7 cellular contexts compared by ENCODE assay signal in the genomic region with DNA sequence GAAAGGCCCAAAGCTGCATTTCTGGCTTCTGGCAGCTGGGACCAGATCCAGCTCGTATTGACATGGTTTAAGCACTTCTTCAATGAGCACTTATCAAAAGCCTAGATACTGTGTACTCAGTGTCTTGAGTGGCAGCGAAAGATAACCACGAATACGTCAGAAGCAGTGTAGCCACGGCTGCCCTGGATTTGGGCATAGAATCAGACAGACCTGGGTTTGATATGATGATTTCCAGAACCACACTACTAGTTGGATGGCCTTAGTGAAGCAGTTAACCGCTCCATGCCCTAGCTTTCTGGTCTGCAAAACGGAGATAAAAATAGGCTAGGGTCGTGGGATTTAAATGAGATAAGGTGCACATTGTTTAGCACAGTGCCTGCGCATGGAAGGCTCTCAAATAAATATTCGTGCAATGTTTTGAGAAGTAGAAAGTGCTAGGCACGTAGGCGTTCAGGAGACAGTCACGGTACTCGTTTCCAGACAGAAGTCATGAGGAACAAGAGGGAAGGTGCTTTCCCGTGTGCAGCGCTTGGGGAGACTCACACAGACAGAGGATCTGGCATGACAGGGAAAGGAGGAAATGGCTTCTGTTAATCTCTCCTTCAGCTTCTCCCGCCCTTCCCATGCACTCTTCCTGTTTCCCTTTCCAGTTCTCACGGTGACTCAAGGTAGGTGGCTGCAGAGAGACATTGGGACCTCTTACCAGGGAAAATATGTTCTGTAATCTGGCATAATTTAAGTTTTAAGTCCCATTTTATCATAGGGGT.
DNase-seq lines count a peak whose midpoint lies in the region; ATAC-seq, FAIRE-seq and TF ChIP-seq lines count a peak whose summit lies in the region.

No MANE protein-coding gene starts in this region.

- no peaks in the 10 kb centered on the region for H3K36me3 ChIP-seq in parathyroid adenoma (ENCODE audit: control insufficient read depth, insufficient read depth, low read length)

- H3K9me3 Mint-ChIP-seq in activated CD4-positive, alpha-beta T cell treated with anti-CD3 and anti-CD28 coated beads, Interleukin-2, amount 10 ng/mL, durations not matched to agents 24 days and 14 days = peaks cover 5% of the 10 kb centered on the region

- peaks cover 71% of the 10 kb centered on the region for H3K4me1 Mint-ChIP-seq in activated CD4-positive, alpha-beta T cell treated with anti-CD3 and anti-CD28 coated beads, Interleukin-2, amount 10 ng/mL, durations not matched to agents 24 days and 14 days

- no peaks in the 10 kb centered on the region for H3K36me3 Mint-ChIP-seq in activated CD4-positive, alpha-beta T cell treated with anti-CD3 and anti-CD28 coated beads, Interleukin-2, amount 10 ng/mL, durations not matched to agents 24 days and 14 days (ENCODE audit: low read depth)

- no peak for DNase-seq in GM19239 (ENCODE audit: insufficient read length, low spot score)
- peak; percentile 75 for DNase-seq in activated CD4-positive, alpha-beta T cell treated with anti-CD3 and anti-CD28 coated beads, Interleukin-2, amount 10 ng/mL, durations not matched to agents 24 days and 14 days
- peak; percentile 89 for DNase-seq in fibroblast of pulmonary artery (ENCODE audit: low read depth)
- no peak for DNase-seq in HEK293T (ENCODE audit: extremely low spot score)
- no peak for DNase-seq in occipital lobe (lab: John Stamatoyannopoulos, UW)

- H3K27ac ChIP-seq in parathyroid adenoma = peak overlapping the region; percentile 99

- peak; percentile 21 for ATAC-seq in HG03175 (IDR thresholded peaks at IDR 0.05; ENCODE audit: unreplicated experiment)

- H3K9me3 ChIP-seq in parathyroid adenoma (ENCODE audit: control insufficient read depth, low read length) = no peaks in the 10 kb centered on the region

- no peaks in the 10 kb centered on the region for H3K27me3 Mint-ChIP-seq in activated CD4-positive, alpha-beta T cell treated with anti-CD3 and anti-CD28 coated beads, Interleukin-2, amount 10 ng/mL, durations not matched to agents 24 days and 14 days

- H3K27ac Mint-ChIP-seq in activated CD4-positive, alpha-beta T cell treated with anti-CD3 and anti-CD28 coated beads, Interleukin-2, amount 10 ng/mL, durations not matched to agents 24 days and 14 days = peak overlapping the region; percentile 93

- no peaks in the 10 kb centered on the region for H3K79me2 ChIP-seq in parathyroid adenoma

- no peak overlapping the region for H3K9ac ChIP-seq in parathyroid adenoma

- H2AFZ ChIP-seq in parathyroid adenoma = peak overlapping the region; percentile 99

- POLR2A ChIA-PET in HEK293T (lab: Yijun Ruan, JAX) = interaction anchor here (0.6 to 4.8 kb wide), 25 partner anchors 7 to 565 kb away, joined by 3 to 51 read pairs (median 4); partner anchors contain the start of genes SSR3 and TIPARP

- CTCF ChIA-PET in HEK293T (lab: Yijun Ruan, JAX) = interaction anchor here (0.6 to 1.5 kb wide), 3 partner anchors 48 to 577 kb away, joined by 3 to 7 read pairs (median 3); no protein-coding TSS in a partner anchor

- H3K4me2 ChIP-seq in parathyroid adenoma (ENCODE audit: low read length) = peak overlapping the region; percentile 100

- H3K4me1 ChIP-seq in parathyroid adenoma = peaks cover 38% of the 10 kb centered on the region

- H3K4me3 ChIP-seq in fibroblast of pulmonary artery (replicated peaks; ENCODE audit: low read depth, low read length) (peak overlapping the region; percentile 51), parathyroid adenoma (ENCODE audit: low read depth, low read length) (peak overlapping the region; percentile 14)

- intact Hi-C loops in activated CD4-positive, alpha-beta T cell treated with anti-CD3 and anti-CD28 coated beads, Interleukin-2, amount 10 ng/mL, durations not matched to agents 24 days and 14 days (cut with micrococcal nuclease) = loop anchor here (1.0 to 5.0 kb wide), 8 partner anchors 14 to 1237 kb away; partner anchors contain the start of genes SLC33A1, SSR3 and TIPARP

- H3K4me3 Mint-ChIP-seq in activated CD4-positive, alpha-beta T cell treated with anti-CD3 and anti-CD28 coated beads, Interleukin-2, amount 10 ng/mL, durations not matched to agents 24 days and 14 days = peak overlapping the region; percentile 75

- peak; percentile 62 for FAIRE-seq in GM19239 (lab: Jason Lieb, UNC)

- TF ChIP-seq CTCF in fibroblast of pulmonary artery (IDR thresholded peaks at IDR 0.05; ENCODE audit: low read length, missing control alignments) (no peak), parathyroid adenoma (IDR thresholded peaks at IDR 0.05) (no peak)

- H3K27me3 ChIP-seq in parathyroid adenoma (ENCODE audit: control insufficient read depth, insufficient read depth, low read length) = no peaks in the 10 kb centered on the region

TF ChIP-seq in HEK293T, 16 proteins besides CTCF, POLR2A, EP300 and RAD21:
- TF ChIP-seq PKNOX1 (IDR thresholded peaks at IDR 0.05) (no peak), L3MBTL2 (conservative IDR thresholded peaks at IDR 0.05) (no peak), ELF4 (IDR thresholded peaks at IDR 0.05) (no peak), HDGF (IDR thresholded peaks at IDR 0.05; ENCODE audit: borderline replicate concordance) (no peak)

Comparison
In these comparisons a context has a peak if more than half of its experiments do, and no peak if none do; other contexts are left out.
1. DNase-seq: peak in activated CD4-positive, alpha-beta T cell treated with anti-CD3 and anti-CD28 coated beads, Interleukin-2, amount 10 ng/mL, durations not matched to agents 24 days and 14 days (single experiment) and fibroblast of pulmonary artery (single experiment); none in GM19239 (single experiment), HEK293T (single experiment) and occipital lobe (single experiment).